ENCODE assay signal across 1 cellular context in genomic region chr4:127698789-127699200, GRCh38.
A peak's percentile ranks its signal among the peaks of the same experiment; 100 is the strongest.
TF ChIP-seq lines count a peak whose summit lies in the region.

No MANE protein-coding gene starts in this region.

TF ChIP-seq in GM12878, 131 proteins besides CTCF, POLR2A, EP300 and RAD21 (continued from another document and continues in another):
- no peak for TF ChIP-seq ATF3 (IDR thresholded peaks at IDR 0.05; ENCODE audit: borderline replicate concordance, extremely low read depth, low read depth, low read length)
- TF ChIP-seq BMI1 (IDR thresholded peaks at IDR 0.05; ENCODE audit: borderline replicate concordance), result peak; percentile 89
- peak; percentile 62; the same call in 1 of the 2 replicates for TF ChIP-seq GATAD2B (conservative IDR thresholded peaks at IDR 0.05; ENCODE audit: low read depth)
- no peak for TF ChIP-seq E2F8 (IDR thresholded peaks at IDR 0.05; ENCODE audit: low read depth, partially characterized antibody)
- no peak for TF ChIP-seq SREBF2 (IDR thresholded peaks at IDR 0.05; ENCODE audit: low read length)
- no peak for TF ChIP-seq SP1 (IDR thresholded peaks at IDR 0.05; ENCODE audit: low read depth, low read length)
- TF ChIP-seq PBX3 (IDR thresholded peaks at IDR 0.05; ENCODE audit: insufficient replicate concordance, low read depth, low read length), result peak; percentile 65
- no peak for TF ChIP-seq HSF1 (IDR thresholded peaks at IDR 0.05; ENCODE audit: low read depth, low read length)
- TF ChIP-seq ZNF687 (IDR thresholded peaks at IDR 0.05), result no peak
- peak; percentile 100 for TF ChIP-seq CUX1 (IDR thresholded peaks at IDR 0.05; ENCODE audit: insufficient replicate concordance, low read depth, low read length)
- TF ChIP-seq PAX8 (IDR thresholded peaks at IDR 0.05), result no peak
- TF ChIP-seq E2F4 (IDR thresholded peaks at IDR 0.05; ENCODE audit: low read depth, low read length), result no peak
- no peak; the same call in 1 of the 2 replicates for TF ChIP-seq RB1 (IDR thresholded peaks at IDR 0.05; ENCODE audit: borderline replicate concordance)
- no peak for TF ChIP-seq SUPT20H (IDR thresholded peaks at IDR 0.05; ENCODE audit: borderline replicate concordance, control insufficient read depth, low read depth, low read length)
- TF ChIP-seq KAT2A (conservative IDR thresholded peaks at IDR 0.05; ENCODE audit: control insufficient read depth, low read depth, low read length), result no peak
- TF ChIP-seq HDAC2 (IDR thresholded peaks at IDR 0.05), result no peak
- peak; percentile 86; the same call in 1 of the 2 replicates for TF ChIP-seq IRF4 (IDR thresholded peaks at IDR 0.05; ENCODE audit: low read depth, low read length)
- TF ChIP-seq BACH1 (IDR thresholded peaks at IDR 0.05; ENCODE audit: borderline replicate concordance), result peak; percentile 96
- TF ChIP-seq HCFC1 (IDR thresholded peaks at IDR 0.05; ENCODE audit: low read length), result no peak
- TF ChIP-seq STAT3 (IDR thresholded peaks at IDR 0.05; ENCODE audit: low read depth, low read length), result peak; percentile 71; the same call in 1 of the 2 replicates
- TF ChIP-seq RAD51 (IDR thresholded peaks at IDR 0.05), result no peak
- no peak for TF ChIP-seq YY1 (IDR thresholded peaks at IDR 0.05; ENCODE audit: low read depth, low read length)
- TF ChIP-seq CBX5 (IDR thresholded peaks at IDR 0.05; ENCODE audit: low read depth), result peak; percentile 94
- TF ChIP-seq NR2F1 (conservative IDR thresholded peaks at IDR 0.05), result peak; percentile 78
- no peak for TF ChIP-seq TARDBP (IDR thresholded peaks at IDR 0.05; ENCODE audit: borderline replicate concordance)
- TF ChIP-seq NRF1 (conservative IDR thresholded peaks at IDR 0.05; ENCODE audit: low read depth, low read length), result no peak
- TF ChIP-seq RBBP5 (conservative IDR thresholded peaks at IDR 0.05), result no peak
- peak; percentile 28; the same call in 1 of the 2 replicates for TF ChIP-seq GABPA (IDR thresholded peaks at IDR 0.05; ENCODE audit: low read depth)
- peak; percentile 43 for TF ChIP-seq JUND (IDR thresholded peaks at IDR 0.05; ENCODE audit: low read depth, low read length)
- no peak for TF ChIP-seq TCF3 (IDR thresholded peaks at IDR 0.05; ENCODE audit: borderline replicate concordance, insufficient read depth, low read depth, low read length)
- peak; percentile 83 for TF ChIP-seq TCF7 (IDR thresholded peaks at IDR 0.05; ENCODE audit: borderline replicate concordance)
- TF ChIP-seq ZNF592 (IDR thresholded peaks at IDR 0.05), result no peak
- TF ChIP-seq RELB (IDR thresholded peaks at IDR 0.05; ENCODE audit: low read depth), result peak; percentile 92
- TF ChIP-seq CREB1 (IDR thresholded peaks at IDR 0.05; ENCODE audit: low read depth), result peak; percentile 66
- TF ChIP-seq ZSCAN29 (IDR thresholded peaks at IDR 0.05), result no peak
- no peak for TF ChIP-seq SMC3 (IDR thresholded peaks at IDR 0.05; ENCODE audit: borderline replicate concordance, low read length)
- peak; percentile 76; the same call in 1 of the 2 replicates for TF ChIP-seq PML (IDR thresholded peaks at IDR 0.05; ENCODE audit: low read length)
- no peak for TF ChIP-seq KLF5 (IDR thresholded peaks at IDR 0.05; ENCODE audit: partially characterized antibody)
